Comparison of ENCODE assay signal across 12 cellular contexts in the genomic region with DNA sequence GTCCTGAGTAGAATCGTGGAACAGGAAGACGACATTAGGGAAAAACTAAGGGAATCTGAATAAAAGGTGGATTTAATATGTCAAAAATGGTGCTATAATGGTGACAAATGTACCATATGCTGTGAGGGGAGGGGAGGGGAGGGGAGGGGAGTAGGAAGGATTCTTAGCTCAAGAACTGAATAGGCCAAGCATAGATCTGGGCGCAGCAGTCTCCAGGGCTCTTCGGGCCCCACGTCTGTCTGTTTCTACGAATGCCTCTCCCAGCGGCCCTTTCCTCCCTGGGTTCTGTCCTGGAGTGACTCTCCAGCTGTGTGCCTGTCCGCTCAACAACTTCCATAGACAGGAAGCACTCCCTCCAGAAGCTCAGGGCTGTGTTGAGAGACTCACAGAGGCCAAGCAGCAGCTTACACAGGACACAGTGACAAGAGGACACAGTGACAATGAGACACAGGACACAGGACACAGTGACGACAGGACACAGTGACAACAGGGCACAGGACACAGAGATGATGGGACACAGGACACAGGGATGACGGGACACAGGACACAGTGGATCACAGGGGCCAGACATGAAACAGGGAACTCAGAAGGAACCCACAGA. TPM values are rescaled to one million over a fixed set of nuclear protein-coding genes. Genes with fewer than 3 reads are reported as not detected.
DNase-seq lines count a peak whose midpoint lies in the region; ATAC-seq and TF ChIP-seq lines count a peak whose summit lies in the region.
"Had no signal": no experiment of that assay in that cellular context is flagged by ENCODE, and none has a peak within 500 bp of the region (broad histone marks: within the 10 kb centered on the region; RNA-seq: fewer than 3 reads in every experiment).

No MANE protein-coding gene starts in this region.

- H3K4me1 Mint-ChIP-seq in activated T-helper 17 cell treated with anti-CD3 and anti-CD28 coated beads, Interleukin-2, amount 50 U/mL, for 72 hours: peaks cover 16% of the 10 kb centered on the region

- no peaks in the 10 kb centered on the region for H3K27me3 Mint-ChIP-seq in activated T-helper 17 cell treated with anti-CD3 and anti-CD28 coated beads, Interleukin-2, amount 50 U/mL, for 72 hours

- DNase-seq in H7 (peak; percentile 21), right cardiac atrium (no peak), psoas muscle (no peak), occipital lobe (lab: John Stamatoyannopoulos, UW) (no peak), cerebellum (ENCODE audit: low spot score) (no peak), hypothalamus (lab: John Stamatoyannopoulos, UW) (no peak)
- DNase-seq in activated naive CD4-positive, alpha-beta T cell treated with anti-CD3 and anti-CD28 coated beads, Interleukin-2, amount 50 U/mL, for 16 hours: no peak
- DNase-seq: activated CD4-positive, CD25-positive, alpha-beta regulatory T cell treated with anti-CD3 and anti-CD28 coated beads, Interleukin-2, amount 50 U/mL, for 72 hours; COR-L47; substantia nigra had no signal

- no peak overlapping the region for H3K4me3 Mint-ChIP-seq in activated T-helper 17 cell treated with anti-CD3 and anti-CD28 coated beads, Interleukin-2, amount 50 U/mL, for 72 hours

- no peaks in the 10 kb centered on the region for H3K9me3 Mint-ChIP-seq in activated T-helper 17 cell treated with anti-CD3 and anti-CD28 coated beads, Interleukin-2, amount 50 U/mL, for 72 hours

- intact Hi-C loops in right cardiac atrium (cut with DNase I) (loop anchor here in 1 of 4 donors (10.0 kb wide), 1 partner anchor 246 kb away; a partner anchor contains a TSS), psoas muscle (cut with DNase I) (no loop called here)

- peak overlapping the region; percentile 66 for H3K27ac ChIP-seq in right cardiac atrium (ENCODE audit: low read length)
- peak overlapping the region; percentile 21 for H3K27ac ChIP-seq in psoas muscle

- ATAC-seq in activated T-helper 17 cell treated with anti-CD3 and anti-CD28 coated beads, Interleukin-2, amount 50 U/mL, for 72 hours (replicated peaks): no peak
- ATAC-seq in right cardiac atrium: peak; percentile 47 to 50
- peak in 3 of 4 donors; percentile 38 to 61 (median 40) for ATAC-seq in psoas muscle

- H3K36me3 ChIP-seq in H7 (replicated peaks; ENCODE audit: control insufficient read depth, insufficient read depth, low read length): no peaks in the 10 kb centered on the region
- no peaks in the 10 kb centered on the region for H3K36me3 ChIP-seq in psoas muscle (ENCODE audit: insufficient read depth in 1 of 2, low read depth in 1 of 2)
- H3K36me3 ChIP-seq: HAP-1 had no signal

- peak overlapping the region; percentile 71 for H3K27ac Mint-ChIP-seq in activated T-helper 17 cell treated with anti-CD3 and anti-CD28 coated beads, Interleukin-2, amount 50 U/mL, for 72 hours

- 42% methylated on average over 10 of the region's 10 CpGs for WGBS in right cardiac atrium
- 55 to 63% (median 61%) methylated on average over 10 of the region's 10 CpGs for WGBS in psoas muscle, 3 donors

- no peaks in the 10 kb centered on the region for H3K27me3 ChIP-seq in H7 (ENCODE audit: control insufficient read depth, insufficient read depth, low read length)
- no peaks in the 10 kb centered on the region for H3K27me3 ChIP-seq in right cardiac atrium (ENCODE audit: control insufficient read depth, insufficient read depth)
- no peaks in the 10 kb centered on the region for H3K27me3 ChIP-seq in psoas muscle (ENCODE audit: insufficient read depth in 3 of 3, low read length in 2 of 3)

- TF ChIP-seq CTCF in psoas muscle (IDR thresholded peaks at IDR 0.05): no peak

- no peaks in the 10 kb centered on the region for H3K9me3 ChIP-seq in right cardiac atrium (ENCODE audit: control insufficient read depth, low read length)
- no peaks in the 10 kb centered on the region for H3K9me3 ChIP-seq in psoas muscle
- H3K9me3 ChIP-seq: HAP-1 had no signal

- no peaks in the 10 kb centered on the region for H3K36me3 Mint-ChIP-seq in activated T-helper 17 cell treated with anti-CD3 and anti-CD28 coated beads, Interleukin-2, amount 50 U/mL, for 72 hours (ENCODE audit: low read depth)

- peaks cover 6% of the 10 kb centered on the region for H3K4me1 ChIP-seq in right cardiac atrium (ENCODE audit: control insufficient read depth, insufficient read depth, low read length)
- peaks cover 5% of the 10 kb centered on the region for H3K4me1 ChIP-seq in psoas muscle

- H3K4me3 ChIP-seq in H7 (ENCODE audit: insufficient read depth, low read depth, low read length) (no peak overlapping the region), right cardiac atrium (ENCODE audit: low read length) (no peak overlapping the region), psoas muscle (no peak overlapping the region)
- H3K4me3 ChIP-seq: HAP-1 had no signal

RNA-seq across cellular contexts. Expression of a gene that starts 42.4 kb away (rescaled TPM):
- 46.7 and 64.6 TPM in 2 replicates for total RNA-seq in H7 (2014; rRNA removed; shearing (Covaris generic))
- 100 to 1,000 TPM; 232 to 283 TPM for total RNA-seq in activated T-helper 17 cell treated with anti-CD3 and anti-CD28 coated beads, Interleukin-2, amount 50 U/mL, for 72 hours
- 100 to 1,000 TPM; 141 to 158 (median 146) TPM for total RNA-seq in right cardiac atrium
- polyA plus RNA-seq in right cardiac atrium: 100.0 TPM
- 10 to 100 TPM; 53.1 to 76.6 (median 63.0) TPM for total RNA-seq in psoas muscle
- 10 to 100 TPM; 18.2 to 63.4 (median 24.6) TPM for polyA plus RNA-seq in psoas muscle
- total RNA-seq in occipital lobe: 166 TPM
- 125 TPM for total RNA-seq in cerebellum
